In the genomic region with DNA sequence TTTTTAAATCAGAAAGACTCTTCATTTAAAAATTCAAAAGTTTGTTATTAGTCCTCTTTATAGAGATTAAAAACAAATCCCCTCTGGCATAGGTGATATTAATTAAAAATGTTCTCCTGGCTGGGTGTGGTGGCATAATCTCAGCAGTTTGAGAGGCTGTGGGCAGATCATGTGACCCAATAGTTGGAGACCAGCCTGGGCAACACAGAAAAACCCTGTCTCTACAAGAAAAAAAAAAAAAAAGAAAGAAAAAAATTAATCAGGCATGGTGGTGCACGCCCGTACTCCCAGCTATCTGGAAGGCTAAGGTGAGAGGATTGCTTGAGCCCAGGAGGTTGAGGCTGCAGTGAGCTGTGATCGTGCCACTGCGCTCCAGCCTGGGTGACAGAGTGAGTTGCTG, we compare ENCODE assay signal across 31 cellular contexts.
"Had no signal": no experiment of that assay in that cellular context is flagged by ENCODE, and none has a peak within 500 bp of the region (broad histone marks: within the 10 kb centered on the region; RNA-seq: fewer than 3 reads in every experiment).

No MANE protein-coding gene starts in this region.

- H3K27me3 Mint-ChIP-seq: activated CD4-positive, alpha-beta T cell treated with anti-CD3 and anti-CD28 coated beads for 36 hours; activated CD4-positive, alpha-beta T cell treated with anti-CD3 and anti-CD28 coated beads, Interleukin-2, amount 10 ng/mL, durations not matched to agents 7 days and 5 days; activated naive CD8-positive, alpha-beta T cell; activated naive CD8-positive, alpha-beta T cell treated with anti-CD3 and anti-CD28 coated beads, Interleukin-2, amount 50 U/mL, for 24 hours; activated T-cell treated with anti-CD3 and anti-CD28 coated beads, Interleukin-2, amount 50 U/mL, for 24 hours; central memory CD8-positive, alpha-beta T cell had no signal

- H3K27ac Mint-ChIP-seq: activated CD4-positive, alpha-beta T cell treated with anti-CD3 and anti-CD28 coated beads for 36 hours; activated CD4-positive, alpha-beta T cell treated with anti-CD3 and anti-CD28 coated beads, Interleukin-2, amount 10 ng/mL, durations not matched to agents 7 days and 5 days; activated CD8-positive, alpha-beta T cell treated with anti-CD3 and anti-CD28 coated beads, Interleukin-2, amount 10 ng/mL, durations not matched to agents 7 days and 5 days; activated naive CD4-positive, alpha-beta T cell treated with anti-CD3 and anti-CD28 coated beads for 36 hours; activated naive CD8-positive, alpha-beta T cell; activated naive CD8-positive, alpha-beta T cell treated with anti-CD3 and anti-CD28 coated beads, Interleukin-2, amount 50 U/mL, for 24 hours; activated T-cell treated with anti-CD3 and anti-CD28 coated beads, Interleukin-2, amount 50 U/mL, for 24 hours; activated T-helper 2 cell treated with anti-CD3 and anti-CD28 coated beads, Interferon-gamma antibody, Interleukin-2, Interleukin-4, amounts not matched to agents 10 μg/mL and 5 μg/mL and 100 μg/mL, durations not matched to agents 14 hours and 24 hours and 36 hours had no signal

- H3K4me3 Mint-ChIP-seq: activated CD4-positive, alpha-beta T cell treated with anti-CD3 and anti-CD28 coated beads for 36 hours; activated CD4-positive, alpha-beta T cell treated with anti-CD3 and anti-CD28 coated beads, Interleukin-2, amount 10 ng/mL, durations not matched to agents 7 days and 5 days; activated CD8-positive, alpha-beta T cell treated with anti-CD3 and anti-CD28 coated beads, Interleukin-2, amount 10 ng/mL, durations not matched to agents 7 days and 5 days; activated naive CD4-positive, alpha-beta T cell treated with anti-CD3 and anti-CD28 coated beads for 36 hours; activated naive CD8-positive, alpha-beta T cell; activated naive CD8-positive, alpha-beta T cell treated with anti-CD3 and anti-CD28 coated beads, Interleukin-2, amount 50 U/mL, for 24 hours; activated T-cell treated with anti-CD3 and anti-CD28 coated beads, Interleukin-2, amount 50 U/mL, for 24 hours; brain; central memory CD8-positive, alpha-beta T cell had no signal

- H3K4me2 ChIP-seq: KMS-11 had no signal

- H3K27ac ChIP-seq: cardiac muscle cell, KMS-11, Peyer's patch, SJCRH30, SK-N-MC had no signal

- H3K9me3 ChIP-seq: Peyer's patch, SJCRH30 had no signal

- H3K4me1 Mint-ChIP-seq: activated CD4-positive, alpha-beta T cell treated with anti-CD3 and anti-CD28 coated beads for 36 hours; activated CD4-positive, alpha-beta T cell treated with anti-CD3 and anti-CD28 coated beads, Interleukin-2, amount 10 ng/mL, durations not matched to agents 7 days and 5 days; central memory CD8-positive, alpha-beta T cell had no signal

- H3K4me1 ChIP-seq: Peyer's patch, SJCRH30 had no signal

- H3K36me3 ChIP-seq: SJCRH30 had no signal

- H3K4me3 ChIP-seq: cardiac muscle cell, Peyer's patch, SJCRH30, SK-N-MC had no signal

- H3K9me3 Mint-ChIP-seq: activated CD4-positive, alpha-beta T cell treated with anti-CD3 and anti-CD28 coated beads, Interleukin-2, amount 10 ng/mL, durations not matched to agents 7 days and 5 days; activated naive CD4-positive, alpha-beta T cell treated with anti-CD3 and anti-CD28 coated beads for 36 hours; activated naive CD8-positive, alpha-beta T cell treated with anti-CD3 and anti-CD28 coated beads, Interleukin-2, amount 50 U/mL, for 24 hours; activated T-cell treated with anti-CD3 and anti-CD28 coated beads, Interleukin-2, amount 50 U/mL, for 24 hours; activated T-helper 2 cell treated with anti-CD3 and anti-CD28 coated beads, Interferon-gamma antibody, Interleukin-2, Interleukin-4, amounts not matched to agents 10 μg/mL and 5 μg/mL and 100 μg/mL, durations not matched to agents 14 hours and 24 hours and 36 hours; central memory CD8-positive, alpha-beta T cell had no signal

- DNase-seq: activated CD4-positive, alpha-beta T cell treated with anti-CD3 and anti-CD28 coated beads for 36 hours; activated CD4-positive, alpha-beta T cell treated with anti-CD3 and anti-CD28 coated beads, Interleukin-2, amount 10 ng/mL, durations not matched to agents 7 days and 5 days; activated CD4-positive, alpha-beta T cell treated with anti-CD3 and anti-CD28 coated beads, Interleukin-2, amount 50 U/mL, for 48 hours; activated CD8-positive, alpha-beta T cell treated with anti-CD3 and anti-CD28 coated beads, Interleukin-2, amount 10 ng/mL, durations not matched to agents 7 days and 5 days; activated gamma-delta T cell; activated naive CD4-positive, alpha-beta T cell treated with anti-CD3 and anti-CD28 coated beads for 36 hours; activated naive CD8-positive, alpha-beta T cell treated with anti-CD3 and anti-CD28 coated beads, Interleukin-2, amount 50 U/mL, for 24 hours; activated T-cell treated with anti-CD3 and anti-CD28 coated beads, Interleukin-2, amount 50 U/mL, for 24 hours; MM.1S; MV-4-11; NCI-H1092; NCI-H1436 treated with DMSO at 0.1 percent for 48 hours; NCI-H1694 treated with DMSO at 0.1 percent for 48 hours; NCI-H2029; NCI-H345; NCI-H524 treated with DMSO at 0.1 percent for 48 hours; NCI-H748 treated with DMSO at 0.1 percent for 48 hours; NK-92 treated with Interleukin-12 subunit alpha and Interleukin-12 subunit beta, amount 100 ng/mL, for 24 hours; PC-3; Peyer's patch; RPMI8226; SJCRH30 had no signal

- FAIRE-seq: TTC549 had no signal

- ATAC-seq: activated CD4-positive, alpha-beta T cell treated with anti-CD3 and anti-CD28 coated beads for 36 hours; activated CD8-positive, alpha-beta T cell treated with anti-CD3 and anti-CD28 coated beads, Interleukin-2, amount 10 ng/mL, durations not matched to agents 7 days and 5 days; activated naive CD8-positive, alpha-beta T cell treated with anti-CD3 and anti-CD28 coated beads, Interleukin-2, amount 50 U/mL, for 24 hours; PC-3; Right ventricle myocardium inferior had no signal

- H3K9ac ChIP-seq: KMS-11 had no signal

- H3K27me3 ChIP-seq: cardiac muscle cell, Peyer's patch, SJCRH30 had no signal
